In the genomic region with DNA sequence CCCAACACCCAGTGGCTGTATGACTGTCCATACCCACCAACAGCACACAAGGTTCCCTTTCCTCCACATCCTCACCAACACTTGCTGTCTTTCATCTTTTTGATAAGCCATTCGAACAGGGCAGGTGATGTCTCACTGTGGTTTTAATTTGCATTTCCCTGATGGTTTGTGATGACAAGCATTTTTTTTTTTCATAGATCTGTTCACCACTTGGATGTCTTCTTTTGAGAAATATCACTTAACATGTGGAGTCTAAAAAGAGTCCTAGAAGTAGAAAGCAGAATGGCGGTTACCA, we compare ENCODE assay signal across 16 cellular contexts.
"Had no signal": no experiment of that assay in that cellular context is flagged by ENCODE, and none has a peak within 500 bp of the region (broad histone marks: within the 10 kb centered on the region; RNA-seq: fewer than 3 reads in every experiment).

No MANE protein-coding gene starts in this region.

- H3K27me3 ChIP-seq: body of pancreas had no signal

- ATAC-seq: activated CD8-positive, alpha-beta memory T cell treated with anti-CD3 and anti-CD28 coated beads, Interleukin-2, amount 10 ng/mL, durations not matched to agents 7 days and 5 days; body of pancreas; left lobe of liver; naive thymus-derived CD4-positive, alpha-beta T cell; right cardiac atrium had no signal

- H3K9me3 ChIP-seq: body of pancreas, thoracic aorta had no signal

- H3K27ac Mint-ChIP-seq: activated CD8-positive, alpha-beta memory T cell treated with anti-CD3 and anti-CD28 coated beads, Interleukin-2, amount 10 ng/mL, durations not matched to agents 7 days and 5 days; activated naive CD4-positive, alpha-beta T cell treated with anti-CD3 and anti-CD28 coated beads, Interleukin-2, amount 10 ng/mL, durations not matched to agents 7 days and 5 days; naive thymus-derived CD4-positive, alpha-beta T cell; progenitor cell of endocrine pancreas had no signal

- H3K4me1 Mint-ChIP-seq: activated CD8-positive, alpha-beta memory T cell treated with anti-CD3 and anti-CD28 coated beads, Interleukin-2, amount 10 ng/mL, durations not matched to agents 7 days and 5 days; activated naive CD4-positive, alpha-beta T cell treated with anti-CD3 and anti-CD28 coated beads, Interleukin-2, amount 10 ng/mL, durations not matched to agents 7 days and 5 days; naive thymus-derived CD4-positive, alpha-beta T cell had no signal

- DNase-seq: activated CD8-positive, alpha-beta memory T cell treated with anti-CD3 and anti-CD28 coated beads, Interleukin-2, amount 10 ng/mL, durations not matched to agents 7 days and 5 days; activated naive CD4-positive, alpha-beta T cell treated with anti-CD3 and anti-CD28 coated beads, Interleukin-2, amount 10 ng/mL, durations not matched to agents 7 days and 5 days; activated T-cell treated with anti-CD3 and anti-CD28 coated beads, Interleukin-2, amount 50 U/mL, for 1 hour; amniotic stem cell; body of pancreas; hippocampal formation; naive thymus-derived CD4-positive, alpha-beta T cell; occipital lobe; right cardiac atrium; T-helper 2 cell had no signal

- H3K27ac ChIP-seq: body of pancreas had no signal

- H3K36me3 Mint-ChIP-seq: activated CD8-positive, alpha-beta memory T cell treated with anti-CD3 and anti-CD28 coated beads, Interleukin-2, amount 10 ng/mL, durations not matched to agents 7 days and 5 days; activated naive CD4-positive, alpha-beta T cell treated with anti-CD3 and anti-CD28 coated beads, Interleukin-2, amount 10 ng/mL, durations not matched to agents 7 days and 5 days had no signal

- H3K4me1 ChIP-seq: body of pancreas had no signal

- H3K36me3 ChIP-seq: thoracic aorta had no signal

- FAIRE-seq: colon, endometrium, keratinocyte had no signal

- H3K4me3 ChIP-seq: body of pancreas, thoracic aorta had no signal

- H3K4me3 Mint-ChIP-seq: activated CD8-positive, alpha-beta memory T cell treated with anti-CD3 and anti-CD28 coated beads, Interleukin-2, amount 10 ng/mL, durations not matched to agents 7 days and 5 days; activated naive CD4-positive, alpha-beta T cell treated with anti-CD3 and anti-CD28 coated beads, Interleukin-2, amount 10 ng/mL, durations not matched to agents 7 days and 5 days; naive thymus-derived CD4-positive, alpha-beta T cell had no signal
